In the genomic region with DNA sequence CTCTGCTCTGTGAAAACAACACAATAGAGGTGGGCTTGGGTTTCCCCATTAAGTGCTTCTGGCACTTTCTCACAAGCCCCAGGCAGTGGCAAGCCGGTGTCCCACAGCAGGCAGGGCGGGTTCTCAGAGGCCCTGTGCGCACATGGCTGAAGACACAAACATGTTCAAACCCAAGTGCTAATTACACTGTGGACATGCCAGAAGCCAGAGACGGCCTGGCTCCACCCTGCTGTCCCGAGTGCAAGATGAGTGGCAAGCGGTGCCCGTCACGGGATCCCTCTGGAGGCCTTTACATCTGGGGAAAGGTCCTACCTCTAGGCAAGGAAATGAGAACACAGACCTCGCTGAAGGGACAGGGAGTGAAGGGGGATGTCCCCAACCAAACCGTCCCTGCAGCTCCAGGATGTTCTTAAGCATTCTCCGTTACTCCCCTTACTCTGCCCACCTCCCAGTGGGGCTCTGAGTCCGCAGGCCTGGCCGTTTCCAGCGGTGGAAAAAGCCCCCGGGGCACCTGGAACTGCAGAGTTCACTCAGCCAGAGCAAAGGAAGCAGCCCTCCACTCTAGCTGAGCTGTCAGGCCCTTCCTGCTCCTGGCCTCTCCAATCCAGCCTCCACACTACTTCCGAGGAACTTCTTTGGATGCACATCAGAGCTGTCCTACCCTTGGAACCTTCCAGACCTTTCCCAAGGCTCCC, we compare ENCODE assay signal across 18 cellular contexts. TPM values are rescaled to one million over a fixed set of nuclear protein-coding genes. Genes with fewer than 3 reads are reported as not detected.
DNase-seq lines count a peak whose midpoint lies in the region; ATAC-seq and TF ChIP-seq lines count a peak whose summit lies in the region.
"Had no signal": no experiment of that assay in that cellular context is flagged by ENCODE, and none has a peak within 500 bp of the region (broad histone marks: within the 10 kb centered on the region; RNA-seq: fewer than 3 reads in every experiment).

No MANE protein-coding gene starts in this region.

- H3K9me3 Mint-ChIP-seq in activated CD4-positive, alpha-beta memory T cell treated with anti-CD3 and anti-CD28 coated beads for 36 hours = no peaks in the 10 kb centered on the region
- no peaks in the 10 kb centered on the region for H3K9me3 Mint-ChIP-seq in activated CD4-positive, alpha-beta memory T cell treated with anti-CD3 and anti-CD28 coated beads, Interleukin-2, amount 10 ng/mL, durations not matched to agents 7 days and 5 days
- no peaks in the 10 kb centered on the region for H3K9me3 Mint-ChIP-seq in WTC11
- H3K9me3 Mint-ChIP-seq: activated B cell treated with CpG ODN at 0.5 μM for 24 hours; activated naive CD8-positive, alpha-beta T cell treated with anti-CD3 and anti-CD28 coated beads, Interleukin-2, amount 10 ng/mL, durations not matched to agents 7 days and 5 days; CD8-positive, alpha-beta memory T cell; neural progenitor cell had no signal

- ATAC-seq in WTC11 (no peak), right cardiac atrium (peak; percentile 10 to 14), HG02623 (IDR thresholded peaks at IDR 0.05; ENCODE audit: unreplicated experiment) (no peak)
- ATAC-seq: A549, right lobe of liver had no signal

- no peaks in the 10 kb centered on the region for H3K9me3 ChIP-seq in right cardiac atrium (ENCODE audit: control insufficient read depth, low read length)
- H3K9me3 ChIP-seq in spleen = no peaks in the 10 kb centered on the region
- H3K9me3 ChIP-seq: A549, right lobe of liver had no signal

- no peaks in the 10 kb centered on the region for H3K27me3 Mint-ChIP-seq in activated CD4-positive, alpha-beta memory T cell treated with anti-CD3 and anti-CD28 coated beads for 36 hours
- H3K27me3 Mint-ChIP-seq in activated CD4-positive, alpha-beta memory T cell treated with anti-CD3 and anti-CD28 coated beads, Interleukin-2, amount 10 ng/mL, durations not matched to agents 7 days and 5 days = no peaks in the 10 kb centered on the region
- H3K27me3 Mint-ChIP-seq in WTC11 (ENCODE audit: low read depth) = no peaks in the 10 kb centered on the region
- H3K27me3 Mint-ChIP-seq: activated B cell treated with CpG ODN at 0.5 μM for 24 hours; activated naive CD8-positive, alpha-beta T cell treated with anti-CD3 and anti-CD28 coated beads, Interleukin-2, amount 10 ng/mL, durations not matched to agents 7 days and 5 days; CD8-positive, alpha-beta memory T cell had no signal

- POLR2A ChIA-PET in activated CD4-positive, alpha-beta memory T cell treated with anti-CD3 and anti-CD28 coated beads for 36 hours (lab: Charles Lee) = no interaction called here
- POLR2A ChIA-PET in activated CD4-positive, alpha-beta memory T cell treated with anti-CD3 and anti-CD28 coated beads, Interleukin-2, amount 10 ng/mL, durations not matched to agents 7 days and 5 days (lab: Charles Lee) = no interaction called here
- POLR2A ChIA-PET in WTC11 (lab: Charles Lee) = no interaction called here

- peak overlapping the region; percentile 49 for H3K27ac Mint-ChIP-seq in activated CD4-positive, alpha-beta memory T cell treated with anti-CD3 and anti-CD28 coated beads for 36 hours
- no peak overlapping the region for H3K27ac Mint-ChIP-seq in activated CD4-positive, alpha-beta memory T cell treated with anti-CD3 and anti-CD28 coated beads, Interleukin-2, amount 10 ng/mL, durations not matched to agents 7 days and 5 days
- H3K27ac Mint-ChIP-seq in WTC11 = peak overlapping the region; percentile 78

- H3K27me3 ChIP-seq in right cardiac atrium (ENCODE audit: control insufficient read depth, insufficient read depth) = no peaks in the 10 kb centered on the region
- H3K27me3 ChIP-seq in spleen (replicated peaks in 1 of 7) = no peaks in the 10 kb centered on the region
- H3K27me3 ChIP-seq: cardiac muscle cell, neural progenitor cell, right lobe of liver had no signal

- CTCF ChIA-PET in activated CD4-positive, alpha-beta memory T cell treated with anti-CD3 and anti-CD28 coated beads for 36 hours (lab: Charles Lee) = no interaction called here
- CTCF ChIA-PET in activated CD4-positive, alpha-beta memory T cell treated with anti-CD3 and anti-CD28 coated beads, Interleukin-2, amount 10 ng/mL, durations not matched to agents 7 days and 5 days (lab: Charles Lee) = no interaction called here
- CTCF ChIA-PET in WTC11 (lab: Charles Lee) = no interaction called here

- H3K4me1 Mint-ChIP-seq in activated CD4-positive, alpha-beta memory T cell treated with anti-CD3 and anti-CD28 coated beads for 36 hours (ENCODE audit: low read depth) = peaks cover 22% of the 10 kb centered on the region
- peaks cover 1% of the 10 kb centered on the region for H3K4me1 Mint-ChIP-seq in activated CD4-positive, alpha-beta memory T cell treated with anti-CD3 and anti-CD28 coated beads, Interleukin-2, amount 10 ng/mL, durations not matched to agents 7 days and 5 days
- no peaks in the 10 kb centered on the region for H3K4me1 Mint-ChIP-seq in WTC11
- H3K4me1 Mint-ChIP-seq: activated B cell treated with CpG ODN at 0.5 μM for 24 hours; activated naive CD8-positive, alpha-beta T cell treated with anti-CD3 and anti-CD28 coated beads, Interleukin-2, amount 10 ng/mL, durations not matched to agents 7 days and 5 days; neural progenitor cell had no signal

- H3K4me3 ChIP-seq in right cardiac atrium (ENCODE audit: low read length) (no peak overlapping the region), spleen (no peak overlapping the region)
- H3K4me3 ChIP-seq: A549, cardiac muscle cell, neural progenitor cell, PC-9, right lobe of liver had no signal

- H3K4me1 ChIP-seq in right cardiac atrium (ENCODE audit: control insufficient read depth, insufficient read depth, low read length) (peaks cover 14% of the 10 kb centered on the region), spleen (peaks cover 4 to 72% (median 26%) of the 10 kb centered on the region in 6 donors)
- H3K4me1 ChIP-seq: A549 had no signal

- H3K27ac ChIP-seq in right cardiac atrium (ENCODE audit: low read length) = no peak overlapping the region
- H3K27ac ChIP-seq in spleen = peak overlapping the region in 5 of 8 donors; percentile 22 to 65 (median 45)
- H3K27ac ChIP-seq: A549, cardiac muscle cell, neural progenitor cell, PC-9, right lobe of liver had no signal

- H3K36me3 ChIP-seq in spleen = peaks cover 0 to 96% (median 36%) of the 10 kb centered on the region in 6 donors
- H3K36me3 ChIP-seq: cardiac muscle cell, neural progenitor cell had no signal

- no peaks in the 10 kb centered on the region for H3K36me3 Mint-ChIP-seq in activated CD4-positive, alpha-beta memory T cell treated with anti-CD3 and anti-CD28 coated beads for 36 hours
- peaks cover 15% of the 10 kb centered on the region for H3K36me3 Mint-ChIP-seq in activated CD4-positive, alpha-beta memory T cell treated with anti-CD3 and anti-CD28 coated beads, Interleukin-2, amount 10 ng/mL, durations not matched to agents 7 days and 5 days (ENCODE audit: low read depth)
- no peaks in the 10 kb centered on the region; the same call in 1 of the 2 replicates for H3K36me3 Mint-ChIP-seq in WTC11
- H3K36me3 Mint-ChIP-seq: neural progenitor cell had no signal

- intact Hi-C loops in activated CD4-positive, alpha-beta memory T cell treated with anti-CD3 and anti-CD28 coated beads for 36 hours (cut with micrococcal nuclease) = no loop called here
- intact Hi-C loops in right cardiac atrium (cut with DNase I) = no loop called here
- intact Hi-C loops in spleen (cut with DNase I; ENCODE audit: low total_unique reads) = no loop called here

- no peak for TF ChIP-seq CTCF in WTC11 (IDR thresholded peaks at IDR 0.05)
- TF ChIP-seq CTCF in spleen (IDR thresholded peaks at IDR 0.05 in 8 of 11, conservative IDR thresholded peaks at IDR 0.05 in 3 of 11) = no peak

- no peak for TF ChIP-seq POLR2A in spleen (IDR thresholded peaks at IDR 0.05)

- DNase-seq in activated CD4-positive, alpha-beta memory T cell treated with anti-CD3 and anti-CD28 coated beads for 36 hours = no peak
- no peak for DNase-seq in activated CD4-positive, alpha-beta memory T cell treated with anti-CD3 and anti-CD28 coated beads, Interleukin-2, amount 10 ng/mL, durations not matched to agents 7 days and 5 days
- DNase-seq in WTC11 (ENCODE audit: low spot score) = no peak
- DNase-seq in right cardiac atrium = peak in 1 of 3 donors; percentile 63
- DNase-seq in spleen = no peak
- no peak for DNase-seq in T-helper 9 cell
- no peak for DNase-seq in T-helper 2 cell
- DNase-seq: activated B cell treated with CpG ODN at 0.5 μM for 24 hours; activated CD8-positive, alpha-beta memory T cell treated with anti-CD3 and anti-CD28 coated beads, Interleukin-2, amount 50 U/mL, for 4 hours; activated naive CD8-positive, alpha-beta T cell treated with anti-CD3 and anti-CD28 coated beads, Interleukin-2, amount 10 ng/mL, durations not matched to agents 7 days and 5 days; CD8-positive, alpha-beta memory T cell; NCI-H2081 treated with DMSO at 0.1 percent for 48 hours; PC-9; right lobe of liver had no signal

- no peak overlapping the region for H3K4me3 Mint-ChIP-seq in activated CD4-positive, alpha-beta memory T cell treated with anti-CD3 and anti-CD28 coated beads for 36 hours
- H3K4me3 Mint-ChIP-seq in activated CD4-positive, alpha-beta memory T cell treated with anti-CD3 and anti-CD28 coated beads, Interleukin-2, amount 10 ng/mL, durations not matched to agents 7 days and 5 days = no peak overlapping the region
- H3K4me3 Mint-ChIP-seq in WTC11 = no peak overlapping the region
- H3K4me3 Mint-ChIP-seq: activated B cell treated with CpG ODN at 0.5 μM for 24 hours; activated naive CD8-positive, alpha-beta T cell treated with anti-CD3 and anti-CD28 coated beads, Interleukin-2, amount 10 ng/mL, durations not matched to agents 7 days and 5 days; neural progenitor cell had no signal

- 72% methylated on average over 16 of the region's 16 CpGs for WGBS in right cardiac atrium
- WGBS in spleen, 5 donors = 77 to 89% (median 79%) methylated on average over 14 to 16 of the region's 16 CpGs

RNA-seq across cellular contexts. Expression of gene SLC66A1, which starts 57.4 kb away (rescaled TPM):
- 1 to 10 TPM; 6.8 to 7.9 TPM for total RNA-seq in activated CD4-positive, alpha-beta memory T cell treated with anti-CD3 and anti-CD28 coated beads for 36 hours
- total RNA-seq in activated CD4-positive, alpha-beta memory T cell treated with anti-CD3 and anti-CD28 coated beads, Interleukin-2, amount 10 ng/mL, durations not matched to agents 7 days and 5 days = 1 to 10 TPM; 6.7 to 6.8 TPM
- 12.8 to 14.2 TPM (median 14.1 TPM) in 3 replicates for total RNA-seq in WTC11 (2021)
- 1 to 10 TPM; 6.6 to 7.3 (median 7.2) TPM for total RNA-seq in right cardiac atrium
- polyA plus RNA-seq in right cardiac atrium = 9.2 TPM
- 10 to 100 TPM; 10.8 to 17.6 (median 12.7) TPM for total RNA-seq in spleen
- polyA plus RNA-seq in spleen = 10 to 100 TPM in 2 of 3 donors, 1 to 10 TPM in 1; 9.6 to 20.9 (median 17.3) TPM

RNA-seq across cellular contexts. Expression of gene AKR7A2, which starts 57.6 kb away (rescaled TPM):
- 10 to 100 TPM; 45.5 to 49.4 TPM for total RNA-seq in activated CD4-positive, alpha-beta memory T cell treated with anti-CD3 and anti-CD28 coated beads for 36 hours
- total RNA-seq in activated CD4-positive, alpha-beta memory T cell treated with anti-CD3 and anti-CD28 coated beads, Interleukin-2, amount 10 ng/mL, durations not matched to agents 7 days and 5 days = 10 to 100 TPM; 43.0 to 43.9 TPM
- total RNA-seq in WTC11 (2021) (43.4 to 51.6 TPM (median 50.6 TPM) in 3 replicates), right cardiac atrium (10 to 100 TPM; 29.7 to 41.9 (median 40.0) TPM), spleen (10 to 100 TPM; 31.4 to 68.4 (median 34.6) TPM)
- polyA plus RNA-seq in right cardiac atrium (25.9 TPM), spleen (10 to 100 TPM; 14.6 to 35.5 (median 28.6) TPM)

Comparison
In these comparisons a context has a peak if more than half of its experiments do, and no peak if none do; other contexts are left out.
1. ATAC-seq: peak in right cardiac atrium (2 of 2); none in WTC11 (single experiment) and HG02623 (single experiment).